Comparison of ENCODE assay signal across 8 cellular contexts in the genomic region with DNA sequence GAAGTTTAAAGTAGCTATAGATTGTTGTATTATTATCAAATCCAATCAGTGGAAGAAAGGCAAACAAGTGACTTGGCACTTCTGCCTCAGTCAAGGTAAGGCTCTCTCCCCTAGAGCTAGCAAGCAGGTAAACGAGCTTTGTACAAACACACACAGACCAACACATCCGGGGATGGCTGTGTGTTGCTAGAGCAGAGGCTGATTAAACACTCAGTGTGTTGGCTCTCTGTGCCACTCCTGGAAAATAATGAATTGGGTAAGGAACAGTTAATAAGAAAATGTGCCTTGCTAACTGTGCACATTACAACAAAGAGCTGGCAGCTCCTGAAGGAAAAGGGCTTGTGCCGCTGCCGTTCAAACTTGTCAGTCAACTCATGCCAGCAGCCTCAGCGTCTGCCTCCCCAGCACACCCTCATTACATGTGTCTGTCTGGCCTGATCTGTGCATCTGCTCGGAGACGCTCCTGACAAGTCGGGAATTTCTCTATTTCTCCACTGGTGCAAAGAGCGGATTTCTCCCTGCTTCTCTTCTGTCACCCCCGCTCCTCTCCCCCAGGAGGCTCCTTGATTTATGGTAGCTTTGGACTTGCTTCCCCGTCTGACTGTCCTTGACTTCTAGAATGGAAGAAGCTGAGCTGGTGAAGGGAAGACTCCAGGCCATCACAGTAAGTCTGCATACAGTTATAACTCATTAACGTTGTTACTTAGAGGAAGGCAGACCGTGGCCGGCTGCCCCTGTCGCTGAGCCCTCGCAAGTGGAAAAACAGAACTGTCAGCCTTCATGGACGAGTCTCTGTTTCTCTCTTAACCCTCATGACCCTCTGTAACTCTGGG. TPM values are rescaled to one million over a fixed set of nuclear protein-coding genes. Genes with fewer than 3 reads are reported as not detected.
DNase-seq lines count a peak whose midpoint lies in the region; ATAC-seq lines count a peak whose summit lies in the region.

A gene with protein sequence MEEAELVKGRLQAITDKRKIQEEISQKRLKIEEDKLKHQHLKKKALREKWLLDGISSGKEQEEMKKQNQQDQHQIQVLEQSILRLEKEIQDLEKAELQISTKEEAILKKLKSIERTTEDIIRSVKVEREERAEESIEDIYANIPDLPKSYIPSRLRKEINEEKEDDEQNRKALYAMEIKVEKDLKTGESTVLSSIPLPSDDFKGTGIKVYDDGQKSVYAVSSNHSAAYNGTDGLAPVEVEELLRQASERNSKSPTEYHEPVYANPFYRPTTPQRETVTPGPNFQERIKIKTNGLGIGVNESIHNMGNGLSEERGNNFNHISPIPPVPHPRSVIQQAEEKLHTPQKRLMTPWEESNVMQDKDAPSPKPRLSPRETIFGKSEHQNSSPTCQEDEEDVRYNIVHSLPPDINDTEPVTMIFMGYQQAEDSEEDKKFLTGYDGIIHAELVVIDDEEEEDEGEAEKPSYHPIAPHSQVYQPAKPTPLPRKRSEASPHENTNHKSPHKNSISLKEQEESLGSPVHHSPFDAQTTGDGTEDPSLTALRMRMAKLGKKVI (plus strand): TSS at position 415 of the 833 bp plus-strand sequence. CDS start 205 bp downstream, at position 620.

- H3K27ac ChIP-seq in muscle layer of duodenum (ENCODE audit: low read length), result peak within 1 kb of the TSS; percentile 61

- in situ Hi-C loops in endometrial microvascular endothelial cells (cut with HindIII; ENCODE audit: inconsistent ontology term, low pct_unique_long_range_greater_than_20kb, low sequenced_read_pairs) (no loop called here), KBM-7 (cut with MboI; ENCODE audit: low pct_unique_long_range_greater_than_20kb, low sequenced_read_pairs) (no loop called here)

- peak within 1 kb of the TSS; percentile 51 to 66 for H3K4me3 ChIP-seq in muscle layer of duodenum (ENCODE audit: low read depth in 1 of 2, low read length in 2 of 2)

- no peaks in the 10 kb centered on the region for H3K36me3 ChIP-seq in muscle layer of duodenum (ENCODE audit: control insufficient read depth in 1 of 2, insufficient read depth in 2 of 2, low read length in 2 of 2)

- DNase-seq in AG08395 (ENCODE audit: low spot score), result peak; percentile 21
- peak; percentile 76 for DNase-seq in NCI-H510A treated with DMSO at 0.1 percent for 48 hours (lab: John Stamatoyannopoulos, UW)
- no peak for DNase-seq in KBM-7
- no peak for DNase-seq in activated gamma-delta T cell (lab: John Stamatoyannopoulos, UW)

- H3K4me1 ChIP-seq in muscle layer of duodenum (ENCODE audit: control insufficient read depth in 1 of 2, insufficient read depth in 2 of 2, low read length in 2 of 2), result peaks cover 0 to 5% of the 10 kb centered on the region in 2 donors

- H3K9me3 ChIP-seq in muscle layer of duodenum (ENCODE audit: control insufficient read depth in 1 of 2, low read length in 2 of 2), result no peaks in the 10 kb centered on the region

- ATAC-seq in GM19395 (IDR thresholded peaks at IDR 0.05; ENCODE audit: unreplicated experiment) (no peak), HG03135 (IDR thresholded peaks at IDR 0.05; ENCODE audit: unreplicated experiment) (no peak)

- peaks cover 4% of the 10 kb centered on the region for H3K27me3 ChIP-seq in muscle layer of duodenum (ENCODE audit: low read depth, low read length)

RNA-seq across cellular contexts. Expression of the gene that starts here (rescaled TPM):
- 36.1 TPM for total RNA-seq in endometrial microvascular endothelial cells (ENCODE audit: inconsistent ontology term)

Comparison
In these comparisons a context has a peak if more than half of its experiments do, and no peak if none do; other contexts are left out.
1. DNase-seq: peak in AG08395 (single experiment) and NCI-H510A treated with DMSO at 0.1 percent for 48 hours (single experiment); none in KBM-7 (single experiment) and activated gamma-delta T cell (single experiment).